Comparison of ENCODE assay signal across 16 cellular contexts in genomic region chr16:77276686-77277085, GRCh38.
"Had no signal": no experiment of that assay in that cellular context is flagged by ENCODE, and none has a peak within 500 bp of the region (broad histone marks: within the 10 kb centered on the region; RNA-seq: fewer than 3 reads in every experiment).

No MANE protein-coding gene starts in this region.

- H3K27me3 ChIP-seq: brain microvascular endothelial cell, esophagus squamous epithelium, right atrium auricular region, tibial artery had no signal

- ATAC-seq: left lobe of liver; mucosa of descending colon; natural killer cell treated with Interleukin-12 subunit alpha and Interleukin-12 subunit beta and Interleukin-15 and Interleukin-18, amount 100 ng/mL, for 72 hours had no signal

- H3K4me1 ChIP-seq: esophagus squamous epithelium, right atrium auricular region, tibial artery had no signal

- H3K27ac ChIP-seq: brain microvascular endothelial cell, esophagus squamous epithelium, right atrium auricular region, tibial artery had no signal

- DNase-seq: activated CD4-positive, alpha-beta memory T cell treated with anti-CD3 and anti-CD28 coated beads, Interleukin-2, amount 10 ng/mL, durations not matched to agents 7 days and 5 days; activated gamma-delta T cell; activated T-cell treated with anti-CD3 and anti-CD28 coated beads, Interleukin-2, amount 50 U/mL, for 48 hours; brain microvascular endothelial cell; esophagus squamous epithelium; foreskin melanocyte; head of caudate nucleus; mammary epithelial cell; mucosa of descending colon; nucleus accumbens; small intestine; T1000; tibial artery had no signal

- H3K4me3 ChIP-seq: esophagus squamous epithelium, mucosa of descending colon, right atrium auricular region, tibial artery had no signal

- H3K36me3 ChIP-seq: brain microvascular endothelial cell, esophagus squamous epithelium, right atrium auricular region, tibial artery had no signal

- H3K9me3 ChIP-seq: esophagus squamous epithelium, mucosa of descending colon, right atrium auricular region, tibial artery had no signal
